In the genomic region with DNA sequence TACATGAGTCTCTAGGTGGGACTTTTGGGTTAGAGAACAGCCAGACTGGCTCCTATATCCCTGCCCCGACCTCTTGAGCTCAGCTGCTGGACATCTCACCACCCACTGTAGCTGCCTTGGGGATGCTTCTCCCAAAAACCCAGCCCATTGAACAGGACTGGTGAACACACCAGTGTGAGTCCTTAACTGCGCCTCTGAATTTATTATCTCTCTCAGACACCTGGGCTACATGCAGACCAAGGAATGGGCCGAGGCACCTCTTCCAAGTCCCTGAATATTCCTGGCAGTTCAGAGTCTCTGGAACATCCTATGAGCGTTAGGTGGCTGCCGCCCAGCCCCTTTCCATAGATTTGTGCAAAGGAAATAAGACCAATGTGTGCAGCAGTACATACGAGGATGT, we compare ENCODE assay signal across 1 cellular context.
TF ChIP-seq lines count a peak whose summit lies in the region.

No MANE protein-coding gene starts in this region.

TF ChIP-seq in GM23338, 12 proteins besides CTCF, POLR2A, EP300 and RAD21 (continued from another document):
- TF ChIP-seq, protein P1, sequence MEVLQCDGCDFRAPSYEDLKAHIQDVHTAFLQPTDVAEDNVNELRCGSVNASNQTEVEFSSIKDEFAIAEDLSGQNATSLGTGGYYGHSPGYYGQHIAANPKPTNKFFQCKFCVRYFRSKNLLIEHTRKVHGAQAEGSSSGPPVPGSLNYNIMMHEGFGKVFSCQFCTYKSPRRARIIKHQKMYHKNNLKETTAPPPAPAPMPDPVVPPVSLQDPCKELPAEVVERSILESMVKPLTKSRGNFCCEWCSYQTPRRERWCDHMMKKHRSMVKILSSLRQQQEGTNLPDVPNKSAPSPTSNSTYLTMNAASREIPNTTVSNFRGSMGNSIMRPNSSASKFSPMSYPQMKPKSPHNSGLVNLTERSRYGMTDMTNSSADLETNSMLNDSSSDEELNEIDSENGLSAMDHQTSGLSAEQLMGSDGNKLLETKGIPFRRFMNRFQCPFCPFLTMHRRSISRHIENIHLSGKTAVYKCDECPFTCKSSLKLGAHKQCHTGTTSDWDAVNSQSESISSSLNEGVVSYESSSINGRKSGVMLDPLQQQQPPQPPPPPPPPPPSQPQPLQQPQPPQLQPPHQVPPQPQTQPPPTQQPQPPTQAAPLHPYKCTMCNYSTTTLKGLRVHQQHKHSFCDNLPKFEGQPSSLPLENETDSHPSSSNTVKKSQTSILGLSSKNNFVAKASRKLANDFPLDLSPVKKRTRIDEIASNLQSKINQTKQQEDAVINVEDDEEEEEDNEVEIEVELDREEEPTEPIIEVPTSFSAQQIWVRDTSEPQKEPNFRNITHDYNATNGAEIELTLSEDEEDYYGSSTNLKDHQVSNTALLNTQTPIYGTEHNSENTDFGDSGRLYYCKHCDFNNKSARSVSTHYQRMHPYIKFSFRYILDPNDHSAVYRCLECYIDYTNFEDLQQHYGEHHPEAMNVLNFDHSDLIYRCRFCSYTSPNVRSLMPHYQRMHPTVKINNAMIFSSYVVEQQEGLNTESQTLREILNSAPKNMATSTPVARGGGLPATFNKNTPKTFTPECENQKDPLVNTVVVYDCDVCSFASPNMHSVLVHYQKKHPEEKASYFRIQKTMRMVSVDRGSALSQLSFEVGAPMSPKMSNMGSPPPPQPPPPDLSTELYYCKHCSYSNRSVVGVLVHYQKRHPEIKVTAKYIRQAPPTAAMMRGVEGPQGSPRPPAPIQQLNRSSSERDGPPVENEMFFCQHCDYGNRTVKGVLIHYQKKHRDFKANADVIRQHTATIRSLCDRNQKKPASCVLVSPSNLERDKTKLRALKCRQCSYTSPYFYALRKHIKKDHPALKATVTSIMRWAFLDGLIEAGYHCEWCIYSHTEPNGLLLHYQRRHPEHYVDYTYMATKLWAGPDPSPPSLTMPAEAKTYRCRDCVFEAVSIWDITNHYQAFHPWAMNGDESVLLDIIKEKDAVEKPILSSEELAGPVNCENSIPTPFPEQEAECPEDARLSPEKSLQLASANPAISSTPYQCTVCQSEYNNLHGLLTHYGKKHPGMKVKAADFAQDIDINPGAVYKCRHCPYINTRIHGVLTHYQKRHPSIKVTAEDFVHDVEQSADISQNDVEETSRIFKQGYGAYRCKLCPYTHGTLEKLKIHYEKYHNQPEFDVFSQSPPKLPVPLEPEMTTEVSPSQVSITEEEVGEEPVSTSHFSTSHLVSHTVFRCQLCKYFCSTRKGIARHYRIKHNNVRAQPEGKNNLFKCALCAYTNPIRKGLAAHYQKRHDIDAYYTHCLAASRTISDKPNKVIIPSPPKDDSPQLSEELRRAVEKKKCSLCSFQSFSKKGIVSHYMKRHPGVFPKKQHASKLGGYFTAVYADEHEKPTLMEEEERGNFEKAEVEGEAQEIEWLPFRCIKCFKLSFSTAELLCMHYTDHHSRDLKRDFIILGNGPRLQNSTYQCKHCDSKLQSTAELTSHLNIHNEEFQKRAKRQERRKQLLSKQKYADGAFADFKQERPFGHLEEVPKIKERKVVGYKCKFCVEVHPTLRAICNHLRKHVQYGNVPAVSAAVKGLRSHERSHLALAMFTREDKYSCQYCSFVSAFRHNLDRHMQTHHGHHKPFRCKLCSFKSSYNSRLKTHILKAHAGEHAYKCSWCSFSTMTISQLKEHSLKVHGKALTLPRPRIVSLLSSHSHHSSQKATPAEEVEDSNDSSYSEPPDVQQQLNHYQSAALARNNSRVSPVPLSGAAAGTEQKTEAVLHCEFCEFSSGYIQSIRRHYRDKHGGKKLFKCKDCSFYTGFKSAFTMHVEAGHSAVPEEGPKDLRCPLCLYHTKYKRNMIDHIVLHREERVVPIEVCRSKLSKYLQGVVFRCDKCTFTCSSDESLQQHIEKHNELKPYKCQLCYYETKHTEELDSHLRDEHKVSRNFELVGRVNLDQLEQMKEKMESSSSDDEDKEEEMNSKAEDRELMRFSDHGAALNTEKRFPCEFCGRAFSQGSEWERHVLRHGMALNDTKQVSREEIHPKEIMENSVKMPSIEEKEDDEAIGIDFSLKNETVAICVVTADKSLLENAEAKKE (CRISPR knock-in tag; IDR thresholded peaks at IDR 0.05) = no peak
- TF ChIP-seq EZH2phosphoT487 (IDR thresholded peaks at IDR 0.05; ENCODE audit: unreplicated experiment) = no peak
- TF ChIP-seq STAT1 (IDR thresholded peaks at IDR 0.05; ENCODE audit: unreplicated experiment) = no peak
- TF ChIP-seq NANOG (IDR thresholded peaks at IDR 0.05; ENCODE audit: borderline replicate concordance) = no peak
- TF ChIP-seq POLR2AphosphoS5 (IDR thresholded peaks at IDR 0.05; ENCODE audit: low read depth) = no peak
- TF ChIP-seq ZNF331 (CRISPR knock-in tag; IDR thresholded peaks at IDR 0.05; ENCODE audit: low read depth) = no peak
- TF ChIP-seq CREB1 (CRISPR knock-in tag; IDR thresholded peaks at IDR 0.05; ENCODE audit: low read depth) = no peak
- TF ChIP-seq EZH2 (IDR thresholded peaks at IDR 0.05; ENCODE audit: low read depth, unreplicated experiment) = no peak
- TF ChIP-seq JUNB (IDR thresholded peaks at IDR 0.05; ENCODE audit: unreplicated experiment) = no peak
TF ChIP-seq in GM23338: peak in this region for 0.
